Comparison of ENCODE assay signal across 8 cellular contexts in the genomic region with DNA sequence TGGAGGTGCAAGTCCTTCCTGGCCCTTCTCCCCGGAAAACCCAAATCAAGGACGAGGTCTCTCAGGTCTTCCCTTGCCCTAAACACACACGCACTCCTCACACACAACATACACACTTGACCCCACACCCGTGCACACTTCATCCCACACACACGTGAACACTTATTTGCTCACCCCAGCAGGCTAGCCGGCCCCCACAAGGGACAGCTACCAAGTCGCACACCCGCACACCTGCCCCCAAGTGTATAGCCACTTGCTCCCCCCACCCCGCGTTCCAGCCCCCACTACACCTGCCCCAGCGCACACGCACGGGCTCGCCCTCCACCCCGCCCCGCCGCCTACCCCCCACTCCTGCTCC. TPM values are rescaled to one million over a fixed set of nuclear protein-coding genes. Genes with fewer than 3 reads are reported as not detected.
A peak's percentile ranks its signal among the peaks of the same experiment; 100 is the strongest.
DNase-seq lines count a peak whose midpoint lies in the region; ATAC-seq and TF ChIP-seq lines count a peak whose summit lies in the region.

No MANE protein-coding gene starts in this region.

- in situ Hi-C loops in transverse colon (cut with MboI; ENCODE audit: low pct_ligation_motif_present in 1 of 4, low pct_unique_long_range_greater_than_20kb in 1 of 4, low sequenced_read_pairs in 3 of 4): no loop called here

- H3K4me1 ChIP-seq in mesodermal cell (ENCODE audit: control insufficient read depth, insufficient read depth, low read length, poor library complexity, severe bottlenecking) (peaks cover 32% of the 10 kb centered on the region), transverse colon (peaks cover 5 to 20% (median 19%) of the 10 kb centered on the region in 4 donors)

- H3K4me3 ChIP-seq in mesodermal cell (ENCODE audit: extremely low read depth, insufficient read depth, low read length, poor library complexity, severe bottlenecking) (peak overlapping the region; percentile 55), transverse colon (peak overlapping the region; percentile 45 to 69 (median 68))

- H3K9me3 ChIP-seq in mesodermal cell (ENCODE audit: control insufficient read depth, low read length) (no peaks in the 10 kb centered on the region), transverse colon (no peaks in the 10 kb centered on the region)

- TF ChIP-seq CTCF in 22Rv1 (IDR thresholded peaks at IDR 0.05): no peak
- TF ChIP-seq CTCF in transverse colon (IDR thresholded peaks at IDR 0.05): no peak

- H3K27ac ChIP-seq in 22Rv1 (peak overlapping the region; percentile 71), cingulate gyrus (ENCODE audit: low read depth, low read length) (peak overlapping the region; percentile 55), mesodermal cell (ENCODE audit: low read depth, low read length, severe bottlenecking) (no peak overlapping the region), transverse colon (peak overlapping the region; percentile 84 to 89 (median 86))

- WGBS in mesodermal cell (ENCODE audit: insufficient coverage in 2 of 2), 2 experiments: 0 to 9% methylated on average over 6 to 7 of the region's 17 CpGs
- 2% methylated on average over 8 of the region's 17 CpGs; no CpG with 5 or more reads in 1 of the 2 donors for WGBS in transverse colon (ENCODE audit: low coverage in 1 of 2), 2 donors

- peak; percentile 14 for ATAC-seq in GM19351 (IDR thresholded peaks at IDR 0.05; ENCODE audit: unreplicated experiment)
- ATAC-seq in HG03095 (IDR thresholded peaks at IDR 0.05; ENCODE audit: unreplicated experiment): no peak

- H3K36me3 ChIP-seq in mesodermal cell (ENCODE audit: control insufficient read depth, insufficient read depth, low read length): peaks cover 6% of the 10 kb centered on the region
- no peaks in the 10 kb centered on the region for H3K36me3 ChIP-seq in transverse colon

- no peaks in the 10 kb centered on the region for H3K27me3 ChIP-seq in transverse colon

- no peak for TF ChIP-seq POLR2A in transverse colon (IDR thresholded peaks at IDR 0.05)

- DNase-seq in OCI-M1 (lab: John Stamatoyannopoulos, UW): peak; percentile 39
- no peak for DNase-seq in transverse colon
- DNase-seq in stimulated activated naive CD4-positive, alpha-beta T cell treated with Interleukin-2 at 50 U/mL for 16 hours (lab: John Stamatoyannopoulos, UW): no peak

- no peak for TF ChIP-seq EP300 in transverse colon (IDR thresholded peaks at IDR 0.05; ENCODE audit: low read depth)

- intact Hi-C loops in transverse colon (cut with DNase I; ENCODE audit: low total_unique reads): no loop called here

RNA-seq across cellular contexts. Expression of a gene that starts 0.4 kb away (rescaled TPM):
- 9.5 TPM for polyA plus RNA-seq in mesodermal cell (2013, experiment 1 of 2)
- 8.0 TPM for polyA plus RNA-seq in mesodermal cell (2013, experiment 2 of 2)
- 10 to 100 TPM; 13.1 to 21.8 (median 19.4) TPM for total RNA-seq in transverse colon

RNA-seq across cellular contexts. Expression of a gene that starts 8.2 kb away (rescaled TPM):
- 19.5 TPM for polyA plus RNA-seq in mesodermal cell (2013, experiment 1 of 2)
- 24.8 TPM for polyA plus RNA-seq in mesodermal cell (2013, experiment 2 of 2)
- 10 to 100 TPM in 3 of 4 donors, 1 to 10 TPM in 1; 1.8 to 17.6 (median 14.5) TPM for total RNA-seq in transverse colon
